ENCODE assay signal across 8 cellular contexts in genomic region chr10:110918269-110918632, GRCh38. TPM values are rescaled to one million over a fixed set of nuclear protein-coding genes. Genes with fewer than 3 reads are reported as not detected.
DNase-seq lines count a peak whose midpoint lies in the region; ATAC-seq and TF ChIP-seq lines count a peak whose summit lies in the region.

No MANE protein-coding gene starts in this region.

- no peaks in the 10 kb centered on the region; the same call in 1 of the 2 replicates for H4K20me1 ChIP-seq in HCT116 (ENCODE audit: insufficient read depth)

- peaks cover 24 to 50% of the 10 kb centered on the region in 2 donors for H3K4me1 Mint-ChIP-seq in immature natural killer cell

- POLR2A ChIA-PET in AG04449 (lab: Yijun Ruan, JAX) (interaction anchor here (0.6 to 1.7 kb wide), 9 partner anchors 16 to 620 kb away, joined by 3 to 7 read pairs (median 3); partner anchors contain the start of gene PDCD4), HCT116 (lab: Charles Lee) (interaction anchor here (0.7 to 3.0 kb wide), 10 partner anchors 8 to 144 kb away, joined by 3 to 35 read pairs (median 5); partner anchors contain the start of gene PDCD4)

- peaks cover 36% of the 10 kb centered on the region for H3K79me2 ChIP-seq in HCT116 (ENCODE audit: insufficient read depth, low read length)

- no peak for TF ChIP-seq RAD21 in HCT116 (IDR thresholded peaks at IDR 0.05; ENCODE audit: low read depth)

- peak overlapping the region; percentile 41 for H2AFZ ChIP-seq in HCT116 (ENCODE audit: low read depth, low read length, poor library complexity, severe bottlenecking)

- DNase-seq in AG04449 (ENCODE audit: low read depth, low spot score) = peak; percentile 74
- DNase-seq in HCT116 (ENCODE audit: low read depth, low spot score) = peak; percentile 93
- peak in 1 of 2 experiments; percentile 96 for DNase-seq in SJCRH30
- peak; percentile 39 to 95 for DNase-seq in T47D (ENCODE audit: low read depth in 1 of 2, low spot score in 1 of 2)
- DNase-seq in immature natural killer cell = no peak
- DNase-seq in stimulated activated CD4-positive, alpha-beta T cell treated with anti-CD3 and anti-CD28 coated beads, Interleukin-15, amount 100 ng/mL, for 24 hours = peak; percentile 95
- no peak for DNase-seq in putamen (ENCODE audit: low spot score)

- H3K27ac Mint-ChIP-seq in immature natural killer cell = peak overlapping the region; percentile 100

- peak overlapping the region; percentile 99 to 100 (median 100) for H3K4me3 Mint-ChIP-seq in immature natural killer cell

- H3K9me3 Mint-ChIP-seq in immature natural killer cell = no peaks in the 10 kb centered on the region

- RAD21 ChIA-PET in HCT116 (lab: Charles Lee; ENCODE audit: low non-redundant PET in 1 of 2, low total read pairs in 2 of 2, uncharacterized antibody in 2 of 2, unreplicated experiment in 2 of 2) = interaction anchor here in 1 of 2 experiments (0.7 to 1.2 kb wide), 2 partner anchors 172 to 261 kb away, joined by 3 read pairs; no protein-coding TSS in a partner anchor

- peaks cover 7 to 24% (median 11%) of the 10 kb centered on the region in 3 donors for H3K27me3 Mint-ChIP-seq in immature natural killer cell (ENCODE audit: low read depth in 3 of 3)

- H3K4me2 ChIP-seq in HCT116 (ENCODE audit: low read length) = peak overlapping the region; percentile 89

- H3K36me3 Mint-ChIP-seq in immature natural killer cell = no peaks in the 10 kb centered on the region

- H3K27me3 ChIP-seq in HCT116 (ENCODE audit: insufficient read depth, low read length) (no peaks in the 10 kb centered on the region), SJCRH30 (no peaks in the 10 kb centered on the region)

- TF ChIP-seq CTCF in AG04449 (IDR thresholded peaks at IDR 0.05; ENCODE audit: insufficient read depth, low read length, missing control alignments) (no peak), HCT116 (IDR thresholded peaks at IDR 0.05 in 2 of 3, conservative IDR thresholded peaks at IDR 0.05 in 1 of 3; ENCODE audit: borderline replicate concordance in 1 of 3, insufficient read depth in 1 of 3, low read depth in 2 of 3, low read length in 2 of 3) (no peak)

- in situ Hi-C loops in T47D (cut with HindIII; ENCODE audit: low pct_unique_long_range_greater_than_20kb, low sequenced_read_pairs) = no loop called here

- no TSS peak for BruUV-seq in HCT116 (replicated peaks; lab: Mats Ljungman, UMichigan)

- no peaks in the 10 kb centered on the region for H3K36me3 ChIP-seq in HCT116 (ENCODE audit: control insufficient read depth in 1 of 2, insufficient read depth in 2 of 2, low read length in 2 of 2)
- H3K36me3 ChIP-seq in SJCRH30 = no peaks in the 10 kb centered on the region

- intact Hi-C loops in HCT116 (cut with micrococcal nuclease) = no loop called here

- H3K9me3 ChIP-seq in HCT116 (ENCODE audit: control insufficient read depth in 1 of 2, insufficient read depth in 1 of 2, low read depth in 1 of 2, low read length in 2 of 2) (no peaks in the 10 kb centered on the region), SJCRH30 (replicated peaks) (no peaks in the 10 kb centered on the region)

- peak overlapping the region; percentile 79 for H3K4me3 ChIP-seq in AG04449 (ENCODE audit: low read depth, low read length)
- H3K4me3 ChIP-seq in HCT116 (replicated peaks in 1 of 2; ENCODE audit: low read depth in 1 of 2, low read length in 2 of 2) = peak overlapping the region; percentile 71 to 77
- peak overlapping the region; percentile 82 for H3K4me3 ChIP-seq in SJCRH30

- ATAC-seq in HCT116 (no peak), HG03095 (IDR thresholded peaks at IDR 0.05; ENCODE audit: unreplicated experiment) (no peak)

- H3K4me1 ChIP-seq in HCT116 (ENCODE audit: control insufficient read depth in 1 of 2, insufficient read depth in 2 of 2, low read length in 2 of 2) = peaks cover 4 to 17% of the 10 kb centered on the region in 2 experiments; a peak in 3 of 4 replicates
- H3K4me1 ChIP-seq in SJCRH30 = peaks cover 9% of the 10 kb centered on the region

- H3K27ac ChIP-seq in HCT116 (ENCODE audit: low read depth, low read length) (peak overlapping the region; percentile 83), SJCRH30 (peak overlapping the region; percentile 88)

- no peaks in the 10 kb centered on the region for H3K9me2 ChIP-seq in HCT116 (ENCODE audit: insufficient read depth)

- H3K9ac ChIP-seq in HCT116 (ENCODE audit: low read length) = peak overlapping the region; percentile 77

- CTCF ChIA-PET in AG04449 (lab: Yijun Ruan, JAX) = interaction anchor here (1.2 to 2.1 kb wide), 5 partner anchors 12 to 308 kb away, joined by 3 to 8 read pairs (median 4); no protein-coding TSS in a partner anchor
- CTCF ChIA-PET in HCT116 (lab: Charles Lee) = interaction anchor here (0.8 to 1.8 kb wide), 8 partner anchors 16 to 309 kb away, joined by 3 to 9 read pairs (median 4); no protein-coding TSS in a partner anchor

- TF ChIP-seq POLR2A in HCT116 (IDR thresholded peaks at IDR 0.05; ENCODE audit: borderline replicate concordance, extremely low read depth, insufficient read depth, insufficient read length) = no peak

TF ChIP-seq in HCT116, 20 proteins besides CTCF, POLR2A, EP300 and RAD21:
- TF ChIP-seq, protein P1, sequence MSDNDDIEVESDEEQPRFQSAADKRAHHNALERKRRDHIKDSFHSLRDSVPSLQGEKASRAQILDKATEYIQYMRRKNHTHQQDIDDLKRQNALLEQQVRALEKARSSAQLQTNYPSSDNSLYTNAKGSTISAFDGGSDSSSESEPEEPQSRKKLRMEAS (IDR thresholded peaks at IDR 0.05) = no peak
- 0 out of 2 replicates have a peak, but pooled peaks have one; percentile 5 for TF ChIP-seq SIN3A (IDR thresholded peaks at IDR 0.05; ENCODE audit: low read depth)
- TF ChIP-seq CBX3 (IDR thresholded peaks at IDR 0.05; ENCODE audit: low read depth) = peak; percentile 8; the same call in 1 of the 2 replicates

RNA-seq across cellular contexts. Expression of gene BBIP1, which starts 0.7 kb away (rescaled TPM):
- 38.9 TPM for total RNA-seq in HCT116 (2021; ENCODE audit: unreplicated experiment)
- polyA plus RNA-seq in HCT116 (2012) = 15.2 and 25.5 TPM in 2 replicates
- total RNA-seq in SJCRH30 (2014; rRNA removed; shearing (Covaris generic)) = 45.0 and 57.0 TPM in 2 replicates
- 10 to 100 TPM; 17.0 to 26.8 (median 18.3) TPM for polyA plus RNA-seq in immature natural killer cell

RNA-seq across cellular contexts. Expression of gene SHOC2, which starts 1.2 kb away (rescaled TPM):
- total RNA-seq in HCT116 (2021; ENCODE audit: unreplicated experiment) = 39.5 TPM
- polyA plus RNA-seq in HCT116 (2012) = 8.8 and 12.7 TPM in 2 replicates
- 27.1 and 29.0 TPM in 2 replicates for total RNA-seq in SJCRH30 (2014; rRNA removed; shearing (Covaris generic))
- polyA plus RNA-seq in immature natural killer cell = 10 to 100 TPM; 52.6 to 68.8 (median 52.8) TPM

RNA-seq across cellular contexts. Expression of gene PDCD4, which starts 46.5 kb away (rescaled TPM):
- 63.0 TPM for total RNA-seq in HCT116 (2021; ENCODE audit: unreplicated experiment)
- polyA plus RNA-seq in HCT116 (2012) = 52.9 and 63.0 TPM in 2 replicates
- total RNA-seq in SJCRH30 (2014; rRNA removed; shearing (Covaris generic)) = 55.0 and 60.9 TPM in 2 replicates
- 100 to 1,000 TPM; 212 to 318 (median 231) TPM for polyA plus RNA-seq in immature natural killer cell

Comparison
In these comparisons a context has a peak if more than half of its experiments do, and no peak if none do; other contexts are left out.
1. DNase-seq: peak in AG04449 (single experiment), HCT116 (single experiment), T47D (2 of 2) and stimulated activated CD4-positive, alpha-beta T cell treated with anti-CD3 and anti-CD28 coated beads, Interleukin-15, amount 100 ng/mL, for 24 hours (single experiment); none in immature natural killer cell (0 of 3) and putamen (single experiment).
2. Peak in every context shown above with its lines, with median percentiles within 50 percentile points of each other: H3K4me3 ChIP-seq.